ENCODE assay signal across 8 cellular contexts in the genomic region with DNA sequence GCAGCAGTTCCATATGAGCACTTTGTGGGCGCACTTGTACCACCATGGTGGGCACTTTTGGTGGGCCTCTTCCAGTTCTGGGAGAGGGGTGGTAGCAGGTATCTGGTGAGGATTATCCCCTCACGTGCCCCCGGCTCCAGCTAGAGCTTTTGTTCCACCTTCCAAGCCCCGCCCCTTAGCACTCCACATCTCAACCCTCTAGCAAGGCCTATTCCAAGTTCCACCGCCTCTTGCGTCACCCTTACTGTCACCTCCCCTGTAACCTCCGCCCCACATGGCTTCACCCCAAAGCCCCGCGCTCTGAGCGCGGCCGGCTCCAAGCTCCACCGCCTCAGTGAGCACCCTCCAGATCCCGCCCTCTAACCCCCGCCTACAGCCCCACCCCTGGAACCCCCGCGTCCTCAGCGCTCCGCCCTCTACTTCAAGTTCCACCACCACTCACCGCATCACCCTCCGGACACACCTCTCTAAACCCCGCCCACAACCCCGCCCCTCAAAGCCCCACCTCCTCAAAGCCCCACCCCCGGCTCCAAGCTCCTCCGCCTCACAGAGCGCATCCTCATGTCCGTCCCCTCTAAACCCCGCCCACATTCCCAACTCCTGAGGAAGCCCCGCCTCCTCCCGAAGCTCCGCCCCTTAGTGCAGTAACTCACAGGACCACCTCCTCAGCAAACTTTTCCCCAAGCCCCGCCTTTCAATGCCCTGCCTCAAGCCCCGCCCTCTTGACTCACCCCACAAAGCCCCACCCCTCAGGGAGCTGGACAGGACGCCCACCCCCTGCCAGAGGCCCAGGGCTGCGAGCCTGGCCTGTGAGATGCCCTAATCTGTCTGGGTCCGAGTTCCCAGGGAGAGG. TPM values are rescaled to one million over a fixed set of nuclear protein-coding genes. Genes with fewer than 3 reads are reported as not detected.
DNase-seq lines count a peak whose midpoint lies in the region; ATAC-seq and TF ChIP-seq lines count a peak whose summit lies in the region.

No MANE protein-coding gene starts in this region.

- H3K27ac ChIP-seq in DOHH2 (ENCODE audit: low read depth, low read length) = no peak overlapping the region
- H3K27ac ChIP-seq in MM.1S (ENCODE audit: low read length) = no peak overlapping the region
- H3K27ac ChIP-seq in esophagus muscularis mucosa (replicated peaks in 1 of 4) = peak overlapping the region in 2 of 4 donors; percentile 41 to 66

- TF ChIP-seq EP300 in esophagus muscularis mucosa (IDR thresholded peaks at IDR 0.05) = no peak

- H3K9me3 Mint-ChIP-seq in activated CD4-positive, alpha-beta T cell treated with anti-CD3 and anti-CD28 coated beads for 36 hours (ENCODE audit: low read depth) = no peaks in the 10 kb centered on the region
- H3K9me3 Mint-ChIP-seq in natural killer cell = no peaks in the 10 kb centered on the region

- H3K4me3 ChIP-seq in DOHH2 (ENCODE audit: low read length) (no peak overlapping the region), MM.1S (ENCODE audit: low read length) (peak overlapping the region; percentile 24; the same call in 1 of the 2 replicates), esophagus muscularis mucosa (peak overlapping the region; percentile 27 to 38 (median 30))

- H3K4me3 Mint-ChIP-seq in activated CD4-positive, alpha-beta T cell treated with anti-CD3 and anti-CD28 coated beads for 36 hours = no peak overlapping the region
- peak overlapping the region; percentile 49 for H3K4me3 Mint-ChIP-seq in natural killer cell

- H3F3A ChIP-seq in DOHH2 (ENCODE audit: control insufficient read depth, insufficient read depth) (0 out of 2 replicates have a peak, but pooled peaks cover 4% of the 10 kb centered on the region), MM.1S (ENCODE audit: insufficient read depth, low read length) (peaks cover 6% of the 10 kb centered on the region; the same call in 1 of the 2 replicates)

- intact Hi-C loops in activated CD4-positive, alpha-beta T cell treated with anti-CD3 and anti-CD28 coated beads for 36 hours (cut with DNase I, micrococcal nuclease) = no loop called here
- intact Hi-C loops in esophagus muscularis mucosa (cut with DNase I) (no loop called here), natural killer cell (cut with micrococcal nuclease) (no loop called here)

- H4K20me1 ChIP-seq in DOHH2 (ENCODE audit: control insufficient read depth, insufficient read depth, low read depth, low read length) = no peaks in the 10 kb centered on the region
- H4K20me1 ChIP-seq in MM.1S (ENCODE audit: insufficient read depth, low read length) = no peaks in the 10 kb centered on the region

- no peak for TF ChIP-seq POLR2A in esophagus muscularis mucosa (IDR thresholded peaks at IDR 0.05; ENCODE audit: low read depth)

- TF ChIP-seq CTCF in DOHH2 (IDR thresholded peaks at IDR 0.05; ENCODE audit: low read depth, low read length, poor library complexity, severe bottlenecking) = no peak
- TF ChIP-seq CTCF in MM.1S (IDR thresholded peaks at IDR 0.05; ENCODE audit: low read length) = no peak
- TF ChIP-seq CTCF in esophagus muscularis mucosa (IDR thresholded peaks at IDR 0.05) = no peak
- no peak for TF ChIP-seq CTCF in natural killer cell (IDR thresholded peaks at IDR 0.05)

- no peaks in the 10 kb centered on the region for H3K27me3 Mint-ChIP-seq in activated CD4-positive, alpha-beta T cell treated with anti-CD3 and anti-CD28 coated beads for 36 hours
- no peaks in the 10 kb centered on the region for H3K27me3 Mint-ChIP-seq in natural killer cell (ENCODE audit: low read depth in 2 of 2)

- WGBS in esophagus muscularis mucosa = 30% methylated on average over 33 of the region's 36 CpGs

- no peak overlapping the region for H3K27ac Mint-ChIP-seq in activated CD4-positive, alpha-beta T cell treated with anti-CD3 and anti-CD28 coated beads for 36 hours
- peak overlapping the region; percentile 56 to 77 for H3K27ac Mint-ChIP-seq in natural killer cell

- H3K4me1 Mint-ChIP-seq in activated CD4-positive, alpha-beta T cell treated with anti-CD3 and anti-CD28 coated beads for 36 hours = peaks cover 8% of the 10 kb centered on the region
- peaks cover 7 to 21% of the 10 kb centered on the region in 2 donors for H3K4me1 Mint-ChIP-seq in natural killer cell

- H3K4me1 ChIP-seq in DOHH2 (ENCODE audit: control insufficient read depth, low read length) (peaks cover 4% of the 10 kb centered on the region), MM.1S (ENCODE audit: low read length) (0 out of 2 replicates have a peak, but pooled peaks cover 5% of the 10 kb centered on the region), esophagus muscularis mucosa (peaks cover 25 to 35% (median 28%) of the 10 kb centered on the region in 4 donors)

- no peaks in the 10 kb centered on the region for H3K36me3 Mint-ChIP-seq in activated CD4-positive, alpha-beta T cell treated with anti-CD3 and anti-CD28 coated beads for 36 hours (ENCODE audit: low read depth)
- no peaks in the 10 kb centered on the region for H3K36me3 Mint-ChIP-seq in natural killer cell

- H3K9me2 ChIP-seq in DOHH2 (replicated peaks; ENCODE audit: control insufficient read depth, low read length) = no peaks in the 10 kb centered on the region
- H3K9me2 ChIP-seq in MM.1S (replicated peaks; ENCODE audit: insufficient read depth, low read length) = no peaks in the 10 kb centered on the region

- H2AFZ ChIP-seq in MM.1S (ENCODE audit: low read length) = 0 out of 2 replicates have a peak overlapping the region, but pooled peaks have one; percentile 11

- no peaks in the 10 kb centered on the region for H3K36me3 ChIP-seq in DOHH2 (ENCODE audit: control insufficient read depth, low read length)
- no peaks in the 10 kb centered on the region for H3K36me3 ChIP-seq in MM.1S (replicated peaks; ENCODE audit: insufficient read depth, low read length)
- H3K36me3 ChIP-seq in esophagus muscularis mucosa = no peaks in the 10 kb centered on the region

- no peak overlapping the region for H3K9ac ChIP-seq in MM.1S (ENCODE audit: low read length)

- CTCF ChIA-PET in activated CD4-positive, alpha-beta T cell treated with anti-CD3 and anti-CD28 coated beads for 36 hours (lab: Charles Lee) = interaction anchor here (0.6 to 3.4 kb wide), 2 partner anchors 15 to 64 kb away, joined by 3 to 14 read pairs; no protein-coding TSS in a partner anchor

- POLR2A ChIA-PET in activated CD4-positive, alpha-beta T cell treated with anti-CD3 and anti-CD28 coated beads for 36 hours (lab: Charles Lee) = interaction anchor here (0.6 to 1.3 kb wide), 2 partner anchors 32 to 59 kb away, joined by 3 to 4 read pairs; a partner anchor contains a TSS

- DNase-seq in MM.1S (peak; percentile 54), esophagus muscularis mucosa (ENCODE audit: extremely low spot score) (no peak), natural killer cell (no peak), NCI-H524 (lab: John Stamatoyannopoulos, UW) (no peak)
- peak; percentile 75 for DNase-seq in activated CD4-positive, alpha-beta T cell treated with anti-CD3 and anti-CD28 coated beads for 36 hours
- no peak for DNase-seq in NK-92 treated with Interleukin-12 subunit alpha and Interleukin-12 subunit beta, amount 100 ng/mL, for 24 hours (lab: John Stamatoyannopoulos, UW)

- H3K9me3 ChIP-seq in DOHH2 (ENCODE audit: control insufficient read depth, insufficient read depth, low read length) = no peaks in the 10 kb centered on the region
- no peaks in the 10 kb centered on the region for H3K9me3 ChIP-seq in MM.1S (replicated peaks; ENCODE audit: insufficient read depth, low read length)
- H3K9me3 ChIP-seq in esophagus muscularis mucosa = no peaks in the 10 kb centered on the region

- peak; percentile 74 for ATAC-seq in activated CD4-positive, alpha-beta T cell treated with anti-CD3 and anti-CD28 coated beads for 36 hours
- ATAC-seq in natural killer cell (peak; percentile 77 to 82 (median 79)), GM21717 (IDR thresholded peaks at IDR 0.05; ENCODE audit: unreplicated experiment) (no peak)

- no peaks in the 10 kb centered on the region for H3K27me3 ChIP-seq in DOHH2 (ENCODE audit: control insufficient read depth, low read length)
- H3K27me3 ChIP-seq in MM.1S (replicated peaks; ENCODE audit: insufficient read depth, low read length) = no peaks in the 10 kb centered on the region
- peaks cover 0 to 14% (median 0%) of the 10 kb centered on the region in 4 donors for H3K27me3 ChIP-seq in esophagus muscularis mucosa

- H3K79me2 ChIP-seq in DOHH2 (ENCODE audit: control insufficient read depth, low read length) (no peaks in the 10 kb centered on the region), MM.1S (ENCODE audit: low read length) (no peaks in the 10 kb centered on the region)

- H3K4me2 ChIP-seq in DOHH2 (ENCODE audit: low read length) (peak overlapping the region; percentile 14; the same call in 1 of the 2 replicates), MM.1S (ENCODE audit: low read depth, low read length) (peak overlapping the region; percentile 67)

RNA-seq across cellular contexts. Expression of a gene that starts 11.1 kb away (rescaled TPM):
- under 1 TPM; 0.21 to 0.50 TPM for total RNA-seq in activated CD4-positive, alpha-beta T cell treated with anti-CD3 and anti-CD28 coated beads for 36 hours
- total RNA-seq in esophagus muscularis mucosa (under 1 TPM; under 0.01 to 0.71 (median 0.20) TPM), natural killer cell (under 1 TPM; 0.10 to 0.14 (median 0.14) TPM)

RNA-seq across cellular contexts. Expression of a gene that starts 29.4 kb away (rescaled TPM):
- 10 to 100 TPM; 19.8 to 28.0 TPM for total RNA-seq in activated CD4-positive, alpha-beta T cell treated with anti-CD3 and anti-CD28 coated beads for 36 hours
- total RNA-seq in esophagus muscularis mucosa (1 to 10 TPM; 2.1 to 6.1 (median 5.8) TPM), natural killer cell (10 to 100 TPM; 26.9 to 28.9 (median 27.2) TPM)

RNA-seq across cellular contexts. Expression of a gene that starts 36.6 kb away (rescaled TPM):
- total RNA-seq in activated CD4-positive, alpha-beta T cell treated with anti-CD3 and anti-CD28 coated beads for 36 hours = 1 to 10 TPM; 1.0 to 1.5 TPM
- total RNA-seq in esophagus muscularis mucosa = under 1 TPM in 3 of 4 donors, not detected in 1; 0.23 to 0.42 (median 0.39) TPM
- total RNA-seq in natural killer cell = 1 to 10 TPM in 2 of 3 donors, under 1 TPM in 1; 0.92 to 1.6 (median 1.6) TPM

RNA-seq across cellular contexts. Expression of a gene that starts 42.9 kb away (rescaled TPM):
- total RNA-seq in activated CD4-positive, alpha-beta T cell treated with anti-CD3 and anti-CD28 coated beads for 36 hours = under 1 TPM in 1 of 2 experiments, not detected in 1; 0.28 TPM
- total RNA-seq in esophagus muscularis mucosa (not detected), natural killer cell (not detected)

RNA-seq across cellular contexts. Expression of a gene that starts 50.5 kb away (rescaled TPM):
- not detected for total RNA-seq in activated CD4-positive, alpha-beta T cell treated with anti-CD3 and anti-CD28 coated beads for 36 hours
- total RNA-seq in esophagus muscularis mucosa (not detected), natural killer cell (not detected)

Comparison
In these comparisons a context has a peak if more than half of its experiments do, and no peak if none do; other contexts are left out.
1. DNase-seq: peak in MM.1S (single experiment) and activated CD4-positive, alpha-beta T cell treated with anti-CD3 and anti-CD28 coated beads for 36 hours (single experiment); none in esophagus muscularis mucosa (single experiment), natural killer cell (single experiment), NK-92 treated with Interleukin-12 subunit alpha and Interleukin-12 subunit beta, amount 100 ng/mL, for 24 hours (single experiment) and NCI-H524 (0 of 2).